ENCODE assay signal across 20 cellular contexts in genomic region chr7:98097042-98097645, GRCh38.
"Had no signal": no experiment of that assay in that cellular context is flagged by ENCODE, and none has a peak within 500 bp of the region (broad histone marks: within the 10 kb centered on the region; RNA-seq: fewer than 3 reads in every experiment).

No MANE protein-coding gene starts in this region.

- H3K27ac Mint-ChIP-seq: activated naive CD4-positive, alpha-beta T cell treated with anti-CD3 and anti-CD28 coated beads for 36 hours; activated naive CD8-positive, alpha-beta T cell treated with anti-CD3 and anti-CD28 coated beads, Interleukin-2, amount 50 U/mL, for 24 hours; naive B cell; stimulated activated naive CD8-positive, alpha-beta T cell treated with anti-CD3 and anti-CD28 coated beads, Interleukin-15, amount 100 ng/mL, for 72 hours had no signal

- H3K36me3 ChIP-seq: lower lobe of right lung, suprapubic skin, tibial nerve had no signal

- H3K4me1 Mint-ChIP-seq: activated naive CD8-positive, alpha-beta T cell treated with anti-CD3 and anti-CD28 coated beads, Interleukin-2, amount 50 U/mL, for 24 hours; naive B cell; stimulated activated naive CD8-positive, alpha-beta T cell treated with anti-CD3 and anti-CD28 coated beads, Interleukin-15, amount 100 ng/mL, for 72 hours had no signal

- H3K4me3 Mint-ChIP-seq: activated naive CD4-positive, alpha-beta T cell treated with anti-CD3 and anti-CD28 coated beads for 36 hours; activated naive CD8-positive, alpha-beta T cell treated with anti-CD3 and anti-CD28 coated beads, Interleukin-2, amount 50 U/mL, for 24 hours; naive B cell; stimulated activated naive CD8-positive, alpha-beta T cell treated with anti-CD3 and anti-CD28 coated beads, Interleukin-15, amount 100 ng/mL, for 72 hours had no signal

- H3K4me3 ChIP-seq: body of pancreas, lower lobe of right lung, suprapubic skin, tibial nerve had no signal

- DNase-seq: activated CD4-positive, alpha-beta T cell treated with anti-CD3 and anti-CD28 coated beads for 4 hours; activated CD4-positive, alpha-beta T cell treated with anti-CD3 and anti-CD28 coated beads, Interleukin-2, amount 50 U/mL, for 48 hours; activated CD4-positive, CD25-positive, alpha-beta regulatory T cell; activated CD8-positive, alpha-beta memory T cell treated with anti-CD3 and anti-CD28 coated beads, Interleukin-2, amount 50 U/mL, for 48 hours; activated naive CD4-positive, alpha-beta T cell treated with anti-CD3 and anti-CD28 coated beads for 36 hours; activated naive CD8-positive, alpha-beta T cell treated with anti-CD3 and anti-CD28 coated beads, Interleukin-2, amount 50 U/mL, for 24 hours; activated T-cell treated with anti-CD3 and anti-CD28 coated beads, Interleukin-2, amount 50 U/mL, for 48 hours; anterior cingulate cortex; body of pancreas; foreskin keratinocyte; kidney; lower lobe of right lung; naive B cell; nucleus accumbens; right cardiac atrium; stimulated activated CD4-positive, alpha-beta T cell treated with anti-CD3 and anti-CD28 coated beads, Interleukin-12 subunit alpha, Interleukin-12 subunit beta, amount 100 ng/mL, for 4 hours; stimulated activated CD4-positive, alpha-beta T cell treated with anti-CD3 and anti-CD28 coated beads, Interleukin-4, amount 100 ng/mL, for 4 hours; stimulated activated naive CD8-positive, alpha-beta T cell treated with anti-CD3 and anti-CD28 coated beads, Interleukin-15, amount 100 ng/mL, for 72 hours had no signal

- H3K27me3 ChIP-seq: body of pancreas, foreskin keratinocyte, suprapubic skin, tibial nerve had no signal

- FAIRE-seq: kidney had no signal
